Comparison of ENCODE assay signal across 8 cellular contexts in genomic region chr16:55236655-55237054, GRCh38.
"Had no signal": no experiment of that assay in that cellular context is flagged by ENCODE, and none has a peak within 500 bp of the region (broad histone marks: within the 10 kb centered on the region; RNA-seq: fewer than 3 reads in every experiment).

No MANE protein-coding gene starts in this region.

- FAIRE-seq: HepG2, HTR-8/SVneo had no signal

- H3K4me2 ChIP-seq: KMS-11 had no signal

- H3K27me3 Mint-ChIP-seq: IgD-negative memory B cell had no signal

- DNase-seq: IMR-90, KBM-7, KG1 had no signal

- ATAC-seq: HepG2 had no signal

- H3K27ac ChIP-seq: HL-60, KMS-11 had no signal

- H3K4me1 Mint-ChIP-seq: IgD-negative memory B cell had no signal

- H3K9ac ChIP-seq: KMS-11 had no signal

- H3K36me3 Mint-ChIP-seq: IgD-negative memory B cell had no signal

- H3K4me3 Mint-ChIP-seq: IgD-negative memory B cell had no signal
